16 cellular contexts compared by ENCODE assay signal in genomic region chr22:38739300-38740055, GRCh38. TPM values are rescaled to one million over a fixed set of nuclear protein-coding genes. Genes with fewer than 3 reads are reported as not detected.
A peak's percentile ranks its signal among the peaks of the same experiment; 100 is the strongest.
DNase-seq lines count a peak whose midpoint lies in the region; ATAC-seq and TF ChIP-seq lines count a peak whose summit lies in the region.
"Had no signal": no experiment of that assay in that cellular context is flagged by ENCODE, and none has a peak within 500 bp of the region (broad histone marks: within the 10 kb centered on the region; RNA-seq: fewer than 3 reads in every experiment).

No MANE protein-coding gene starts in this region.

- H3K27me3 Mint-ChIP-seq in stimulated activated naive CD8-positive, alpha-beta T cell treated with anti-CD3 and anti-CD28 coated beads, Interleukin-15, Interleukin-2, amounts not matched to agents 100 ng/mL and 50 ng/mL, for 24 hours, result no peaks in the 10 kb centered on the region
- H3K27me3 Mint-ChIP-seq: dendritic cell treated with granulocyte-macrophage colony-stimulating factor and Interleukin-4, amounts not matched to agents 40 ng/mL and 50 ng/mL, for 4 days had no signal

- peaks cover 77% of the 10 kb centered on the region for H3K36me3 Mint-ChIP-seq in stimulated activated naive CD8-positive, alpha-beta T cell treated with anti-CD3 and anti-CD28 coated beads, Interleukin-15, Interleukin-2, amounts not matched to agents 100 ng/mL and 50 ng/mL, for 24 hours (ENCODE audit: low read depth)

- no peak for TF ChIP-seq CTCF in mucosa of descending colon (IDR thresholded peaks at IDR 0.05)

- no peak overlapping the region for H3K4me3 Mint-ChIP-seq in stimulated activated naive CD8-positive, alpha-beta T cell treated with anti-CD3 and anti-CD28 coated beads, Interleukin-15, Interleukin-2, amounts not matched to agents 100 ng/mL and 50 ng/mL, for 24 hours
- H3K4me3 Mint-ChIP-seq: dendritic cell treated with granulocyte-macrophage colony-stimulating factor and Interleukin-4, amounts not matched to agents 40 ng/mL and 50 ng/mL, for 4 days had no signal

- peak overlapping the region; percentile 45 for H3K27ac Mint-ChIP-seq in stimulated activated naive CD8-positive, alpha-beta T cell treated with anti-CD3 and anti-CD28 coated beads, Interleukin-15, Interleukin-2, amounts not matched to agents 100 ng/mL and 50 ng/mL, for 24 hours
- H3K27ac Mint-ChIP-seq: dendritic cell treated with granulocyte-macrophage colony-stimulating factor and Interleukin-4, amounts not matched to agents 40 ng/mL and 50 ng/mL, for 4 days had no signal

- H3K4me1 Mint-ChIP-seq in stimulated activated naive CD8-positive, alpha-beta T cell treated with anti-CD3 and anti-CD28 coated beads, Interleukin-15, Interleukin-2, amounts not matched to agents 100 ng/mL and 50 ng/mL, for 24 hours (ENCODE audit: low read depth), result peaks cover 36% of the 10 kb centered on the region

- H3K9me3 Mint-ChIP-seq in stimulated activated naive CD8-positive, alpha-beta T cell treated with anti-CD3 and anti-CD28 coated beads, Interleukin-15, Interleukin-2, amounts not matched to agents 100 ng/mL and 50 ng/mL, for 24 hours, result no peaks in the 10 kb centered on the region
- H3K9me3 Mint-ChIP-seq: dendritic cell treated with granulocyte-macrophage colony-stimulating factor and Interleukin-4, amounts not matched to agents 40 ng/mL and 50 ng/mL, for 4 days had no signal

- H3K9me3 ChIP-seq in mucosa of descending colon, result no peaks in the 10 kb centered on the region
- H3K9me3 ChIP-seq: stomach had no signal

- intact Hi-C loops in mucosa of descending colon (cut with DNase I, micrococcal nuclease), result no loop called here

- no peak for DNase-seq in stimulated activated naive CD8-positive, alpha-beta T cell treated with anti-CD3 and anti-CD28 coated beads, Interleukin-15, Interleukin-2, amounts not matched to agents 100 U/mL and 50 U/mL, for 24 hours
- peak in 2 of 3 donors; percentile 25 to 43 for DNase-seq in mucosa of descending colon
- no peak for DNase-seq in ecto neural progenitor cell (ENCODE audit: low spot score)
- no peak for DNase-seq in NCI-H510A treated with DMSO at 0.1 percent for 48 hours (lab: John Stamatoyannopoulos, UW)
- DNase-seq in ureter (ENCODE audit: low spot score), result no peak
- DNase-seq in T-helper 9 cell, result no peak
- DNase-seq: DMS153; KBM-7; kidney glomerular epithelial cell; NCI-H1092 treated with DMSO at 0.1 percent for 48 hours; NK-92 treated with Interleukin-12 subunit alpha and Interleukin-12 subunit beta, amount 100 ng/mL, for 24 hours; stomach; T-helper 1 cell had no signal

- no peaks in the 10 kb centered on the region for H3K4me1 ChIP-seq in mucosa of descending colon (ENCODE audit: low read depth)

- peaks cover 48% of the 10 kb centered on the region for H3K36me3 ChIP-seq in mucosa of descending colon (ENCODE audit: low read depth)

- H3K4me3 ChIP-seq in mucosa of descending colon, result no peak overlapping the region
- H3K4me3 ChIP-seq: stomach had no signal

- peak overlapping the region; percentile 93 for H3K27ac ChIP-seq in angular gyrus (ENCODE audit: low read depth, low read length)

- no peak for ATAC-seq in stimulated activated naive CD8-positive, alpha-beta T cell treated with anti-CD3 and anti-CD28 coated beads, Interleukin-15, Interleukin-2, amounts not matched to agents 100 U/mL and 50 U/mL, for 24 hours
- ATAC-seq in mucosa of descending colon, result no peak

RNA-seq across cellular contexts. Expression of gene SUN2, which starts 16.3 kb away (rescaled TPM):
- total RNA-seq in mucosa of descending colon (100 to 1,000 TPM; 130 to 235 (median 181) TPM), ureter (186 TPM)

RNA-seq across cellular contexts. Expression of gene GTPBP1, which starts 33.7 kb away (rescaled TPM):
- total RNA-seq in mucosa of descending colon (10 to 100 TPM; 73.1 to 96.8 (median 76.8) TPM), ureter (72.0 TPM)

RNA-seq across cellular contexts. Expression of gene JOSD1, which starts 38.7 kb away (rescaled TPM):
- total RNA-seq in mucosa of descending colon (10 to 100 TPM; 82.5 to 98.3 (median 87.9) TPM), ureter (39.7 TPM)

RNA-seq across cellular contexts. Expression of gene DNAL4, which starts 54.5 kb away (rescaled TPM):
- total RNA-seq in mucosa of descending colon, result 10 to 100 TPM; 14.7 to 17.6 (median 16.1) TPM
- total RNA-seq in ureter, result 27.3 TPM

RNA-seq across cellular contexts. Expression of gene TOMM22, which starts 57.7 kb away (rescaled TPM):
- total RNA-seq in mucosa of descending colon (10 to 100 TPM; 64.5 to 84.4 (median 72.4) TPM), ureter (76.8 TPM)

Comparison
In these comparisons a context has a peak if more than half of its experiments do, and no peak if none do; other contexts are left out.
1. DNase-seq: peak in mucosa of descending colon (2 of 3); none in stimulated activated naive CD8-positive, alpha-beta T cell treated with anti-CD3 and anti-CD28 coated beads, Interleukin-15, Interleukin-2, amounts not matched to agents 100 U/mL and 50 U/mL, for 24 hours (single experiment), ecto neural progenitor cell (single experiment), NCI-H510A treated with DMSO at 0.1 percent for 48 hours (single experiment), ureter (single experiment) and T-helper 9 cell (single experiment).